Comparison of ENCODE assay signal across 9 cellular contexts in the genomic region with DNA sequence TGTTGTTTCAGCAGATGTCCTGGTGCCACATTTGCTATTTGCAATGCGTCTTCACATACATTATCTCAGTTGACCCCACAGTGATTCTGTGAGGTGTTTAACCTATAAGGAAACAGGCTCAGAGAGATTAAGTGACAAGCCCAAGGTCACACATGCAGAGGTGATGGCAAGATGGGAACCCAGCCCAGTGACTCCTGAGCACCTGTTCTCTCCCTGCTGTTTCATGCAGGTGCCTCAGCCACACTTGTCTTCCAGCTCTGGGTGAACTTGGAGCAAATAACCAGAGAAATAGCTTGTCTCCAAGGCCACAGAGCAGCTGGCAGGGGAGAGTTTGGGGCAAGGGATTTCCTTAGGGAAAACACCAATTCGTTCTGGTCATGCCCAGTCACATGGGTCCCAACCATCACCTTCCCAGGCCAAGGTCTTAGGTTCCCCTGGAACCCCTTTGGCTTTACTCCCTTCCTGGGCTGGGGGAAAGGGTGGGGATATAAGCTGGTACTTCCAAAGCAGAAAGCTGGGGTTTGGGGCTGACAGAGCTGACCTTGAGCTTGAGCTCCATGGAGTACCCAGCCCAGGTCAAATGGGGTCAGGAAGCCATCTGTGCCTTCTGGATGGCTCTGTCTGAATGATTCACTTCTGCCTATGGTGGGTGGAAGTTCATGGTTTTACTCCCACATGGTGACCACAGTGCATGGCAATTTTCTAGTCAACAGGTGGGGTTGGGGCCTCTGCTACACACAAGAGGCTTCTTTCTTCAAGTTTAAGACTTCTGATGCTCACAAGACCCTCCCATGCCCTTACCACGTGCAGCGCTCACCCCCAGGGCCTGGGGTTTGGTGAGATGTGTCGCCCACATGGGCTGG. TPM values are rescaled to one million over a fixed set of nuclear protein-coding genes. Genes with fewer than 3 reads are reported as not detected.
A peak's percentile ranks its signal among the peaks of the same experiment; 100 is the strongest.
DNase-seq lines count a peak whose midpoint lies in the region; ATAC-seq and TF ChIP-seq lines count a peak whose summit lies in the region.
"Had no signal": no experiment of that assay in that cellular context is flagged by ENCODE, and none has a peak within 500 bp of the region (broad histone marks: within the 10 kb centered on the region; RNA-seq: fewer than 3 reads in every experiment).

No MANE protein-coding gene starts in this region.

- ATAC-seq in HG03442 (IDR thresholded peaks at IDR 0.05; ENCODE audit: unreplicated experiment) (peak; percentile 56), GM19023 (IDR thresholded peaks at IDR 0.05; ENCODE audit: unreplicated experiment) (no peak)

- no peak overlapping the region for H3K27ac Mint-ChIP-seq in osteocyte (ENCODE audit: unreplicated experiment)

- no peak for TF ChIP-seq CTCF in osteocyte (IDR thresholded peaks at IDR 0.05)

- H3K9me3 Mint-ChIP-seq in osteocyte (ENCODE audit: unreplicated experiment): no peaks in the 10 kb centered on the region
- H3K9me3 Mint-ChIP-seq: central memory CD8-positive, alpha-beta T cell had no signal

- H3K4me3 Mint-ChIP-seq in osteocyte (ENCODE audit: unreplicated experiment): no peak overlapping the region
- H3K4me3 Mint-ChIP-seq: central memory CD8-positive, alpha-beta T cell had no signal

- DNase-seq in GM19240 (ENCODE audit: insufficient read length, low spot score) (peak; percentile 29), activated T-cell treated with anti-CD3 and anti-CD28 coated beads for 4 hours (peak; percentile 29), NCI-H526 (lab: John Stamatoyannopoulos, UW) (no peak), osteocyte (ENCODE audit: extremely low spot score, unreplicated experiment) (no peak)
- peak; percentile 8 to 51 (median 34) for DNase-seq in stimulated activated CD4-positive, alpha-beta T cell treated with anti-CD3 and anti-CD28 coated beads, TNF-alpha, amount 100 ng/mL, for 24 hours (ENCODE audit: low read depth in 3 of 3)
- DNase-seq: SHP77 had no signal

- H3K36me3 Mint-ChIP-seq in osteocyte (ENCODE audit: unreplicated experiment): no peaks in the 10 kb centered on the region

- H3K4me1 Mint-ChIP-seq in osteocyte (ENCODE audit: unreplicated experiment): peaks cover 20% of the 10 kb centered on the region

- no peaks in the 10 kb centered on the region for H3K27me3 Mint-ChIP-seq in osteocyte (ENCODE audit: unreplicated experiment)
- H3K27me3 Mint-ChIP-seq: central memory CD8-positive, alpha-beta T cell had no signal

RNA-seq across cellular contexts. Expression of gene LIPC, which starts 22.4 kb away (rescaled TPM):
- not detected in 2 replicates for total RNA-seq in osteocyte

Comparison
In these comparisons a context has a peak if more than half of its experiments do, and no peak if none do; other contexts are left out.
1. DNase-seq: peak in GM19240 (single experiment), activated T-cell treated with anti-CD3 and anti-CD28 coated beads for 4 hours (single experiment) and stimulated activated CD4-positive, alpha-beta T cell treated with anti-CD3 and anti-CD28 coated beads, TNF-alpha, amount 100 ng/mL, for 24 hours (3 of 3); none in NCI-H526 (0 of 2) and osteocyte (single experiment).